Comparison of ENCODE assay signal across 7 cellular contexts in genomic region chr17:15261063-15261817, GRCh38. TPM values are rescaled to one million over a fixed set of nuclear protein-coding genes. Genes with fewer than 3 reads are reported as not detected.
DNase-seq lines count a peak whose midpoint lies in the region; ATAC-seq and TF ChIP-seq lines count a peak whose summit lies in the region.

No MANE protein-coding gene starts in this region.

- H3K56ac ChIP-seq in H9 (ENCODE audit: insufficient read length, low read depth, low read length) = no peak overlapping the region

- TF ChIP-seq CTCF in H9 (conservative IDR thresholded peaks at IDR 0.05) = peak; percentile 38; the same call in 1 of the 3 replicates
- TF ChIP-seq CTCF in endodermal cell (conservative IDR thresholded peaks at IDR 0.05) = no peak
- no peak for TF ChIP-seq CTCF in tibial artery (IDR thresholded peaks at IDR 0.05)

- H3K27me3 Mint-ChIP-seq in H9 (ENCODE audit: low read depth) = peaks cover 99% of the 10 kb centered on the region
- peaks cover 83% of the 10 kb centered on the region for H3K27me3 Mint-ChIP-seq in endodermal cell (ENCODE audit: insufficient read depth)

- H2BK120ac ChIP-seq in H9 (ENCODE audit: low read depth, low read length, poor library complexity, severe bottlenecking) (no peak overlapping the region), mesenchymal stem cell (ENCODE audit: low read depth, low read length) (no peak overlapping the region)

- DNase-seq in H9 (peak; percentile 75), SJCRH30 (no peak), endodermal cell (peak; percentile 93), mesenchymal stem cell (peak; percentile 80), tibial artery (peak in 1 of 2 donors; percentile 78)

- H4K5ac ChIP-seq in H9 (ENCODE audit: insufficient read length, low read depth, low read length) = no peak overlapping the region

- H3K9me3 ChIP-seq in H9 (ENCODE audit: control insufficient read depth, low read depth, low read length) = no peaks in the 10 kb centered on the region
- H3K9me3 ChIP-seq in SJCRH30 (replicated peaks) = no peaks in the 10 kb centered on the region
- no peaks in the 10 kb centered on the region for H3K9me3 ChIP-seq in endodermal cell (ENCODE audit: control insufficient read depth, low read length)
- H3K9me3 ChIP-seq in mesenchymal stem cell (ENCODE audit: control insufficient read depth, low read length) = no peaks in the 10 kb centered on the region
- H3K9me3 ChIP-seq in tibial artery = no peaks in the 10 kb centered on the region

- intact Hi-C loops in tibial artery (cut with DNase I; ENCODE audit: low total_unique reads) = loop anchor here (1.0 to 5.0 kb wide), 2 partner anchors 242 to 736 kb away; partner anchors contain the start of genes TTC19 and ZSWIM7

- H3K4me2 ChIP-seq in H9 (ENCODE audit: insufficient read depth, insufficient read length, low read length) = peak overlapping the region; percentile 71
- peak overlapping the region; percentile 95 for H3K4me2 ChIP-seq in mesenchymal stem cell (ENCODE audit: low read length, poor library complexity, severe bottlenecking)

- H3K4me1 Mint-ChIP-seq in H9 = peaks cover 22 to 27% of the 10 kb centered on the region in 2 experiments
- peaks cover 27% of the 10 kb centered on the region for H3K4me1 Mint-ChIP-seq in endodermal cell

- no peaks in the 10 kb centered on the region for H3K36me3 ChIP-seq in SJCRH30
- H3K36me3 ChIP-seq in endodermal cell (ENCODE audit: control insufficient read depth, insufficient read depth, low read length) = no peaks in the 10 kb centered on the region
- peaks cover 11 to 36% of the 10 kb centered on the region in 2 experiments for H3K36me3 ChIP-seq in mesenchymal stem cell (ENCODE audit: control insufficient read depth in 1 of 2, insufficient read depth in 2 of 2, low read depth in 1 of 2, low read length in 2 of 2)
- peaks cover 17 to 29% (median 22%) of the 10 kb centered on the region in 3 donors for H3K36me3 ChIP-seq in tibial artery

- no peaks in the 10 kb centered on the region for H3K79me1 ChIP-seq in H9 (ENCODE audit: insufficient read depth, low read depth, low read length, poor library complexity, severe bottlenecking)
- peaks cover 8% of the 10 kb centered on the region for H3K79me1 ChIP-seq in mesenchymal stem cell (replicated peaks; ENCODE audit: low read length, poor library complexity, severe bottlenecking)

- H2AK5ac ChIP-seq in H9 (ENCODE audit: insufficient read length, low read length) (no peak overlapping the region), mesenchymal stem cell (ENCODE audit: low read length, severe bottlenecking) (no peak overlapping the region)

- H3K9ac ChIP-seq in H9 (ENCODE audit: extremely low read depth, insufficient read length, low read length) (no peak overlapping the region), endodermal cell (ENCODE audit: extremely low read depth, low read length, poor library complexity, severe bottlenecking) (no peak overlapping the region), mesenchymal stem cell (ENCODE audit: low read length) (peak overlapping the region; percentile 96)

- H3K27ac Mint-ChIP-seq in H9 = no peak overlapping the region
- H3K27ac Mint-ChIP-seq in endodermal cell = no peak overlapping the region

- H3K23ac ChIP-seq in H9 (ENCODE audit: insufficient read length, low read depth, low read length) (no peak overlapping the region), mesenchymal stem cell (ENCODE audit: low read length in 2 of 2) (peak overlapping the region in 1 of 2 experiments; percentile 81)

- H3K4ac ChIP-seq in H9 (ENCODE audit: low read depth, low read length) (no peak overlapping the region), mesenchymal stem cell (ENCODE audit: low read depth in 1 of 2, low read length in 2 of 2) (peak overlapping the region in 1 of 2 experiments; percentile 84)

- no peak overlapping the region for H3T11ph ChIP-seq in H9 (ENCODE audit: low read length)

- H3K4me3 ChIP-seq in SJCRH30 (peak overlapping the region; percentile 60), endodermal cell (ENCODE audit: low read length) (peak overlapping the region; percentile 88), mesenchymal stem cell (ENCODE audit: insufficient read depth in 1 of 2, low read depth in 1 of 2, low read length in 2 of 2) (peak overlapping the region; percentile 61 to 92), tibial artery (peak overlapping the region; percentile 74 to 88)

- H4K20me1 ChIP-seq in H9 (ENCODE audit: control insufficient read depth, insufficient read depth, insufficient read length) = no peaks in the 10 kb centered on the region

- H3K4me3 Mint-ChIP-seq in H9 (peak overlapping the region; percentile 82 to 90), endodermal cell (peak overlapping the region; percentile 78)

- WGBS in H9 (ENCODE audit: extremely low coverage, insufficient read length, low lambda C conversion rate) = no CpG with 5 or more reads among the region's 40 CpGs
- 5 to 11% methylated on average over 7 to 40 of the region's 40 CpGs for WGBS in endodermal cell (ENCODE audit: insufficient coverage in 1 of 2, insufficient read length in 1 of 2), 2 experiments
- 2% methylated on average over 26 of the region's 40 CpGs for whole genome bisulfite sequencing in mesenchymal stem cell

- H3K18ac ChIP-seq in H9 (ENCODE audit: insufficient read length, low read depth, low read length) (no peak overlapping the region), mesenchymal stem cell (ENCODE audit: low read depth in 1 of 2, low read length in 2 of 2) (peak overlapping the region; percentile 80 to 87)

- H3K4me1 ChIP-seq in H9 (ENCODE audit: insufficient read depth, low read length) (no peaks in the 10 kb centered on the region), SJCRH30 (no peaks in the 10 kb centered on the region), endodermal cell (ENCODE audit: control insufficient read depth, insufficient read depth, low read length) (no peaks in the 10 kb centered on the region), mesenchymal stem cell (ENCODE audit: control insufficient read depth, insufficient read depth, low read depth, low read length) (peaks cover 17% of the 10 kb centered on the region), tibial artery (peaks cover 0 to 45% (median 42%) of the 10 kb centered on the region in 4 donors)

- no peak overlapping the region for H3K27ac ChIP-seq in H9 (ENCODE audit: insufficient read length, low read depth, low read length)
- H3K27ac ChIP-seq in SJCRH30 = no peak overlapping the region
- no peak overlapping the region for H3K27ac ChIP-seq in endodermal cell (ENCODE audit: low read depth, low read length)
- H3K27ac ChIP-seq in mesenchymal stem cell (ENCODE audit: low read length, poor library complexity, severe bottlenecking) = peak overlapping the region; percentile 74
- peak overlapping the region; percentile 98 to 99 for H3K27ac ChIP-seq in tibial artery

- H4K8ac ChIP-seq in H9 (replicated peaks; ENCODE audit: insufficient read length, low read depth, low read length) (no peak overlapping the region), mesenchymal stem cell (ENCODE audit: low read length) (peak overlapping the region; percentile 86)

- H3K27me3 ChIP-seq in H9 (ENCODE audit: insufficient read depth, low read length) (peaks cover 50% of the 10 kb centered on the region), SJCRH30 (peaks cover 5% of the 10 kb centered on the region; the same call in 1 of the 2 replicates), endodermal cell (ENCODE audit: control insufficient read depth, insufficient read depth, low read length, poor library complexity, severe bottlenecking) (peaks cover 74% of the 10 kb centered on the region), mesenchymal stem cell (ENCODE audit: control insufficient read depth in 1 of 2, insufficient read depth in 1 of 2, low read length in 2 of 2) (no peaks in the 10 kb centered on the region), tibial artery (no peaks in the 10 kb centered on the region)

- H2BK20ac ChIP-seq in H9 (ENCODE audit: low read depth, low read length, poor library complexity, severe bottlenecking) = no peak overlapping the region

- H2BK12ac ChIP-seq in H9 (ENCODE audit: insufficient read length, low read depth, low read length) (no peak overlapping the region), mesenchymal stem cell (ENCODE audit: low read length in 2 of 2) (peak overlapping the region; percentile 70 to 88)

- no peak overlapping the region for H3K14ac ChIP-seq in H9 (ENCODE audit: insufficient read depth, low read length)
- H3K14ac ChIP-seq in mesenchymal stem cell (ENCODE audit: low read length in 2 of 2) = peak overlapping the region in 1 of 2 experiments; percentile 76

- ATAC-seq in GM18907 (IDR thresholded peaks at IDR 0.05; ENCODE audit: unreplicated experiment) (no peak), GM18858 (IDR thresholded peaks at IDR 0.05; ENCODE audit: unreplicated experiment) (no peak)

- H2AFZ ChIP-seq in H9 (ENCODE audit: low read length) (no peak overlapping the region), mesenchymal stem cell (ENCODE audit: low read depth, low read length) (peak overlapping the region; percentile 70)

- H2BK5ac ChIP-seq in H9 (ENCODE audit: insufficient read length, low read length) (no peak overlapping the region), mesenchymal stem cell (ENCODE audit: low read depth, low read length, poor library complexity, severe bottlenecking) (peak overlapping the region; percentile 48)

- H3K9me3 Mint-ChIP-seq in H9 (no peaks in the 10 kb centered on the region; a peak in 1 of 5 replicates), endodermal cell (no peaks in the 10 kb centered on the region)

- no peak overlapping the region for H2BK15ac ChIP-seq in H9 (ENCODE audit: low read depth, low read length)
- peak overlapping the region; percentile 49 for H2BK15ac ChIP-seq in mesenchymal stem cell (ENCODE audit: low read depth, poor library complexity, severe bottlenecking)

- H4K91ac ChIP-seq in H9 (ENCODE audit: insufficient read length, low read depth, low read length) = no peak overlapping the region
- peak overlapping the region; percentile 86 for H4K91ac ChIP-seq in mesenchymal stem cell (ENCODE audit: low read length)

- H3K79me2 ChIP-seq in H9 (ENCODE audit: insufficient read depth, low read length) = no peaks in the 10 kb centered on the region

- H3K36me3 Mint-ChIP-seq in H9 (ENCODE audit: insufficient read depth in 1 of 3, low read depth in 3 of 3) (no peaks in the 10 kb centered on the region; a peak in 1 of 7 replicates), endodermal cell (ENCODE audit: low read depth) (no peaks in the 10 kb centered on the region)

- H3K23me2 ChIP-seq in H9 (ENCODE audit: insufficient read length, low read depth, low read length, poor library complexity, severe bottlenecking) = peaks cover 25% of the 10 kb centered on the region

RNA-seq across cellular contexts. Expression of gene PMP22, which starts 3.9 kb away (rescaled TPM):
- total RNA-seq in H9 (2021) = 0.83 and 1.5 TPM in 2 replicates
- total RNA-seq in SJCRH30 (2014; rRNA removed; shearing (Covaris generic)) = 7.2 and 7.9 TPM in 2 replicates
- 1 to 10 TPM; 3.1 to 5.5 TPM for total RNA-seq in endodermal cell
- polyA plus RNA-seq in endodermal cell (2013, experiment 1 of 2) = 16.4 TPM
- 15.9 TPM for polyA plus RNA-seq in endodermal cell (2013, experiment 2 of 2)
- polyA plus RNA-seq in mesenchymal stem cell (2013, experiment 1 of 2) = 74.0 TPM
- 79.1 TPM for polyA plus RNA-seq in mesenchymal stem cell (2013, experiment 2 of 2)

Comparison
In these comparisons a context has a peak if more than half of its experiments do, and no peak if none do; other contexts are left out.
1. DNase-seq: peak in H9 (single experiment), endodermal cell (single experiment) and mesenchymal stem cell (single experiment); none in SJCRH30 (0 of 2).
2. H3K27ac ChIP-seq: peak in mesenchymal stem cell (single experiment) and tibial artery (2 of 2); none in H9 (single experiment), SJCRH30 (single experiment) and endodermal cell (single experiment).
3. Peak in every context shown above with its lines, with median percentiles within 50 percentile points of each other: H3K4me3 ChIP-seq.